ENCODE assay signal across 1 cellular context in the genomic region with DNA sequence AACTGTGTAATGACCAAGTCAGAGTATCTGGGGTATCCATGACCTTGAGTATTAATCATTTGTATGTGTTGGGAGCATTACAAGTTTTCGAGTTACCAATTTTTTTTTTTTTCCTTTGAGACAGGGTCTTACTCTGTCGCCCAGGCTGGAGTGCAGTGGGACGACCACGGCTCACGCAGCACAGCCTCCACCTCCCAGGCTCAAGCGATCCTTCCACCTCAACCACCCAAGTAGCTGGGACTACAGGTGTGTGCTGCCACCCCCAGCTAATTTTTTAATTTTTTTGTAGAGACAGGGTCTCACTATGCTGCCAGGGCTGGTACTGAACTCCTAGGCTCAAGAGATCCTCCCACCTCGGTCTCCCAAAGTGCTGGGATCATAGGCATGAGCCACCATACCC.
TF ChIP-seq lines count a peak whose summit lies in the region.

No MANE protein-coding gene starts in this region.

TF ChIP-seq in GM12878, 131 proteins besides CTCF, POLR2A, EP300 and RAD21:
- TF ChIP-seq SREBF1 (IDR thresholded peaks at IDR 0.05; ENCODE audit: low read length) (no peak), SIX5 (IDR thresholded peaks at IDR 0.05; ENCODE audit: low read depth, low read length, severe bottlenecking) (no peak)
- TF ChIP-seq, protein P1, sequence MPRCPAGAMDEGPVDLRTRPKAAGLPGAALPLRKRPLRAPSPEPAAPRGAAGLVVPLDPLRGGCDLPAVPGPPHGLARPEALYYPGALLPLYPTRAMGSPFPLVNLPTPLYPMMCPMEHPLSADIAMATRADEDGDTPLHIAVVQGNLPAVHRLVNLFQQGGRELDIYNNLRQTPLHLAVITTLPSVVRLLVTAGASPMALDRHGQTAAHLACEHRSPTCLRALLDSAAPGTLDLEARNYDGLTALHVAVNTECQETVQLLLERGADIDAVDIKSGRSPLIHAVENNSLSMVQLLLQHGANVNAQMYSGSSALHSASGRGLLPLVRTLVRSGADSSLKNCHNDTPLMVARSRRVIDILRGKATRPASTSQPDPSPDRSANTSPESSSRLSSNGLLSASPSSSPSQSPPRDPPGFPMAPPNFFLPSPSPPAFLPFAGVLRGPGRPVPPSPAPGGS (IDR thresholded peaks at IDR 0.05; ENCODE audit: borderline replicate concordance, insufficient read depth, low read depth, low read length, poor library complexity, severe bottlenecking) = no peak
- TF ChIP-seq, protein P2, sequence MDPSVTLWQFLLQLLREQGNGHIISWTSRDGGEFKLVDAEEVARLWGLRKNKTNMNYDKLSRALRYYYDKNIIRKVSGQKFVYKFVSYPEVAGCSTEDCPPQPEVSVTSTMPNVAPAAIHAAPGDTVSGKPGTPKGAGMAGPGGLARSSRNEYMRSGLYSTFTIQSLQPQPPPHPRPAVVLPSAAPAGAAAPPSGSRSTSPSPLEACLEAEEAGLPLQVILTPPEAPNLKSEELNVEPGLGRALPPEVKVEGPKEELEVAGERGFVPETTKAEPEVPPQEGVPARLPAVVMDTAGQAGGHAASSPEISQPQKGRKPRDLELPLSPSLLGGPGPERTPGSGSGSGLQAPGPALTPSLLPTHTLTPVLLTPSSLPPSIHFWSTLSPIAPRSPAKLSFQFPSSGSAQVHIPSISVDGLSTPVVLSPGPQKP (IDR thresholded peaks at IDR 0.05; ENCODE audit: low read depth, low read length) = no peak
TF ChIP-seq in GM12878: peak in this region for 0.
